In the genomic region with DNA sequence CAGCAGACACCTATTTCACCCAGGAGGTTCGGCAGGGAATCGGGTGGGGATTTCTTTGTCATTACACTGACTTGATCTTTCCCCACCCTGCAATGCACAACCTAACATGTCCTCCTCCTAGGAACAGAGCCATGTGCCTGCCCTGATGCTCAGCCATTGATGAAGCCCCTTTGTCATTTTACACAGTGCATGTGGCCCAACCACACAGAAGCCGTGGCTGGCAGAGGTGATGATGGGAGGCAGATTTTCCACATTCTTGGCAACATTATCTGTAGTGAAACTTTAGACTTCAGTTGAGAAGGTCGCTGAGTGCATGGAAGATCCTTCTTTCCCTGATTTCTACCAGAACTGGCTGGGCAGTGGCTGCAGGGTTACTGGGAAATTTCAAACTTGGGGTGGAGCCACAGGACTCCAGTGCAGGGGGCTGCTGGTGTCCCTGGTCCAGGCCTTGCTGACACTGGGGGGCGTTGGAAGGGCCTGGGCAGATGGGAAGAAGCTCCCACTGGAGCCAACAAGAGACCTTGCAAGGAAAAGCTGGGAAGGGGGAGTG, we compare ENCODE assay signal across 14 cellular contexts. TPM values are rescaled to one million over a fixed set of nuclear protein-coding genes. Genes with fewer than 3 reads are reported as not detected.
DNase-seq lines count a peak whose midpoint lies in the region; ATAC-seq and TF ChIP-seq lines count a peak whose summit lies in the region.
"Had no signal": no experiment of that assay in that cellular context is flagged by ENCODE, and none has a peak within 500 bp of the region (broad histone marks: within the 10 kb centered on the region; RNA-seq: fewer than 3 reads in every experiment).

No MANE protein-coding gene starts in this region.

- no peaks in the 10 kb centered on the region for H3K36me3 ChIP-seq in esophagus muscularis mucosa

- DNase-seq in activated CD8-positive, alpha-beta T cell treated with anti-CD3 and anti-CD28 coated beads, Interleukin-2, amount 10 ng/mL, durations not matched to agents 7 days and 5 days = no peak
- DNase-seq in activated CD8-positive, alpha-beta T cell treated with anti-CD3 and anti-CD28 coated beads for 36 hours = no peak
- peak; percentile 74 for DNase-seq in esophagus muscularis mucosa (ENCODE audit: extremely low spot score)
- DNase-seq in mesothelial cell of epicardium (ENCODE audit: low spot score in 2 of 2, unreplicated experiment in 2 of 2) = no peak
- DNase-seq in stimulated activated naive B cell treated with anti-CD40 and anti-IgM and Interleukin-4, amounts not matched to agents 10 μg/mL and 1 μg/mL and 100 μg/mL, for 72 hours = no peak
- DNase-seq in DMS53 (lab: John Stamatoyannopoulos, UW) = no peak
- no peak for DNase-seq in T-cell
- DNase-seq: Caco-2; CD8-positive, alpha-beta memory T cell had no signal

- peaks cover 74% of the 10 kb centered on the region for H3K4me1 Mint-ChIP-seq in activated CD8-positive, alpha-beta T cell treated with anti-CD3 and anti-CD28 coated beads, Interleukin-2, amount 10 ng/mL, durations not matched to agents 7 days and 5 days (ENCODE audit: low read depth)
- peaks cover 45% of the 10 kb centered on the region for H3K4me1 Mint-ChIP-seq in activated CD8-positive, alpha-beta T cell treated with anti-CD3 and anti-CD28 coated beads for 36 hours (ENCODE audit: low read depth)
- peaks cover 11% of the 10 kb centered on the region for H3K4me1 Mint-ChIP-seq in mesothelial cell of epicardium
- peaks cover 18 to 26% of the 10 kb centered on the region in 2 donors for H3K4me1 Mint-ChIP-seq in stimulated activated naive B cell treated with anti-CD40 and anti-IgM and Interleukin-4, amounts not matched to agents 10 μg/mL and 1 μg/mL and 100 μg/mL, for 72 hours
- H3K4me1 Mint-ChIP-seq in T-cell = peaks cover 57 to 67% (median 63%) of the 10 kb centered on the region in 3 donors

- H3K4me3 Mint-ChIP-seq in activated CD8-positive, alpha-beta T cell treated with anti-CD3 and anti-CD28 coated beads, Interleukin-2, amount 10 ng/mL, durations not matched to agents 7 days and 5 days = no peak overlapping the region
- H3K4me3 Mint-ChIP-seq in activated CD8-positive, alpha-beta T cell treated with anti-CD3 and anti-CD28 coated beads for 36 hours = no peak overlapping the region
- H3K4me3 Mint-ChIP-seq in mesothelial cell of epicardium = no peak overlapping the region
- no peak overlapping the region for H3K4me3 Mint-ChIP-seq in stimulated activated naive B cell treated with anti-CD40 and anti-IgM and Interleukin-4, amounts not matched to agents 10 μg/mL and 1 μg/mL and 100 μg/mL, for 72 hours
- no peak overlapping the region for H3K4me3 Mint-ChIP-seq in T-cell
- H3K4me3 Mint-ChIP-seq: CD14-positive monocyte; CD8-positive, alpha-beta memory T cell had no signal

- H3K27me3 Mint-ChIP-seq in activated CD8-positive, alpha-beta T cell treated with anti-CD3 and anti-CD28 coated beads, Interleukin-2, amount 10 ng/mL, durations not matched to agents 7 days and 5 days (ENCODE audit: low read depth) = no peaks in the 10 kb centered on the region
- peaks cover 3% of the 10 kb centered on the region for H3K27me3 Mint-ChIP-seq in activated CD8-positive, alpha-beta T cell treated with anti-CD3 and anti-CD28 coated beads for 36 hours
- H3K27me3 Mint-ChIP-seq in mesothelial cell of epicardium (ENCODE audit: low read depth) (peaks cover 36% of the 10 kb centered on the region), T-cell (peaks cover 0 to under 1% of the 10 kb centered on the region in 2 donors)
- peaks cover 3 to 5% of the 10 kb centered on the region in 2 donors for H3K27me3 Mint-ChIP-seq in stimulated activated naive B cell treated with anti-CD40 and anti-IgM and Interleukin-4, amounts not matched to agents 10 μg/mL and 1 μg/mL and 100 μg/mL, for 72 hours

- no peaks in the 10 kb centered on the region for H3K9me3 ChIP-seq in esophagus muscularis mucosa
- H3K9me3 ChIP-seq: Caco-2 had no signal

- no peak overlapping the region for H3K4me3 ChIP-seq in esophagus muscularis mucosa

- no peak for ATAC-seq in activated CD8-positive, alpha-beta T cell treated with anti-CD3 and anti-CD28 coated beads, Interleukin-2, amount 10 ng/mL, durations not matched to agents 7 days and 5 days
- ATAC-seq in activated CD8-positive, alpha-beta T cell treated with anti-CD3 and anti-CD28 coated beads for 36 hours = no peak
- no peak for ATAC-seq in stimulated activated naive B cell treated with anti-CD40 and anti-IgM and Interleukin-4, amounts not matched to agents 10 μg/mL and 1 μg/mL and 100 μg/mL, for 72 hours (replicated peaks)
- ATAC-seq in HG03025 (IDR thresholded peaks at IDR 0.05; ENCODE audit: low FRiP score, unreplicated experiment) = no peak
- ATAC-seq in T-cell (replicated peaks in 1 of 4) = no peak
- ATAC-seq: HCT116 had no signal

- intact Hi-C loops in activated CD8-positive, alpha-beta T cell treated with anti-CD3 and anti-CD28 coated beads for 36 hours (cut with micrococcal nuclease) = loop anchor here (5.0 kb wide), 1 partner anchor 78 kb away; no protein-coding TSS in a partner anchor
- intact Hi-C loops in esophagus muscularis mucosa (cut with DNase I) = loop anchor here (10.0 kb wide), 1 partner anchor 506 kb away; the partner anchor contains the start of gene POP5

- TF ChIP-seq CTCF in activated CD8-positive, alpha-beta T cell treated with anti-CD3 and anti-CD28 coated beads for 36 hours (IDR thresholded peaks at IDR 0.05) = no peak
- no peak for TF ChIP-seq CTCF in esophagus muscularis mucosa (IDR thresholded peaks at IDR 0.05)
- TF ChIP-seq CTCF in mesothelial cell of epicardium (IDR thresholded peaks at IDR 0.05; ENCODE audit: unreplicated experiment) = no peak

- H3K9me3 Mint-ChIP-seq in activated CD8-positive, alpha-beta T cell treated with anti-CD3 and anti-CD28 coated beads, Interleukin-2, amount 10 ng/mL, durations not matched to agents 7 days and 5 days (ENCODE audit: insufficient read depth) = no peaks in the 10 kb centered on the region
- no peaks in the 10 kb centered on the region for H3K9me3 Mint-ChIP-seq in activated CD8-positive, alpha-beta T cell treated with anti-CD3 and anti-CD28 coated beads for 36 hours
- H3K9me3 Mint-ChIP-seq in mesothelial cell of epicardium = no peaks in the 10 kb centered on the region
- H3K9me3 Mint-ChIP-seq in stimulated activated naive B cell treated with anti-CD40 and anti-IgM and Interleukin-4, amounts not matched to agents 10 μg/mL and 1 μg/mL and 100 μg/mL, for 72 hours = no peaks in the 10 kb centered on the region
- H3K9me3 Mint-ChIP-seq in T-cell = no peaks in the 10 kb centered on the region
- H3K9me3 Mint-ChIP-seq: CD8-positive, alpha-beta memory T cell had no signal

- no peak for TF ChIP-seq EP300 in esophagus muscularis mucosa (IDR thresholded peaks at IDR 0.05)

- WGBS in esophagus muscularis mucosa = 73% methylated on average over 5 of the region's 5 CpGs

- CTCF ChIA-PET in activated CD8-positive, alpha-beta T cell treated with anti-CD3 and anti-CD28 coated beads, Interleukin-2, amount 10 ng/mL, durations not matched to agents 7 days and 5 days (lab: Charles Lee) = interaction anchor here (1.0 kb wide), 1 partner anchor 29 kb away, joined by 4 read pairs; no protein-coding TSS in a partner anchor
- CTCF ChIA-PET in activated CD8-positive, alpha-beta T cell treated with anti-CD3 and anti-CD28 coated beads for 36 hours (lab: Charles Lee) = interaction anchor here (0.8 kb wide), 1 partner anchor 29 kb away, joined by 4 read pairs; no protein-coding TSS in a partner anchor
- CTCF ChIA-PET in T-cell (lab: Charles Lee) = no interaction called here

- H3K27ac ChIP-seq in esophagus muscularis mucosa (replicated peaks in 1 of 4) = no peak overlapping the region
- H3K27ac ChIP-seq: 22Rv1 had no signal

- peaks cover 0 to 18% (median under 1%) of the 10 kb centered on the region in 4 donors for H3K27me3 ChIP-seq in esophagus muscularis mucosa

- peaks cover 13% of the 10 kb centered on the region for H3K36me3 Mint-ChIP-seq in activated CD8-positive, alpha-beta T cell treated with anti-CD3 and anti-CD28 coated beads, Interleukin-2, amount 10 ng/mL, durations not matched to agents 7 days and 5 days (ENCODE audit: low read depth)
- no peaks in the 10 kb centered on the region for H3K36me3 Mint-ChIP-seq in activated CD8-positive, alpha-beta T cell treated with anti-CD3 and anti-CD28 coated beads for 36 hours (ENCODE audit: low read depth)
- H3K36me3 Mint-ChIP-seq in mesothelial cell of epicardium (no peaks in the 10 kb centered on the region), T-cell (no peaks in the 10 kb centered on the region)
- no peaks in the 10 kb centered on the region for H3K36me3 Mint-ChIP-seq in stimulated activated naive B cell treated with anti-CD40 and anti-IgM and Interleukin-4, amounts not matched to agents 10 μg/mL and 1 μg/mL and 100 μg/mL, for 72 hours
- H3K36me3 Mint-ChIP-seq: CD14-positive monocyte; CD8-positive, alpha-beta memory T cell had no signal

- H3K27ac Mint-ChIP-seq in activated CD8-positive, alpha-beta T cell treated with anti-CD3 and anti-CD28 coated beads, Interleukin-2, amount 10 ng/mL, durations not matched to agents 7 days and 5 days = peak overlapping the region; percentile 27
- H3K27ac Mint-ChIP-seq in activated CD8-positive, alpha-beta T cell treated with anti-CD3 and anti-CD28 coated beads for 36 hours = no peak overlapping the region
- H3K27ac Mint-ChIP-seq in mesothelial cell of epicardium (peak overlapping the region; percentile 14), T-cell (no peak overlapping the region)
- peak overlapping the region; percentile 37 for H3K27ac Mint-ChIP-seq in stimulated activated naive B cell treated with anti-CD40 and anti-IgM and Interleukin-4, amounts not matched to agents 10 μg/mL and 1 μg/mL and 100 μg/mL, for 72 hours
- H3K27ac Mint-ChIP-seq: CD14-positive monocyte had no signal

- TF ChIP-seq POLR2A in esophagus muscularis mucosa (IDR thresholded peaks at IDR 0.05; ENCODE audit: low read depth) = no peak

- POLR2A ChIA-PET in activated CD8-positive, alpha-beta T cell treated with anti-CD3 and anti-CD28 coated beads, Interleukin-2, amount 10 ng/mL, durations not matched to agents 7 days and 5 days (lab: Charles Lee) = no interaction called here
- POLR2A ChIA-PET in activated CD8-positive, alpha-beta T cell treated with anti-CD3 and anti-CD28 coated beads for 36 hours (lab: Charles Lee) = interaction anchor here (0.7 kb wide), 1 partner anchor 38 kb away, joined by 3 read pairs; no protein-coding TSS in a partner anchor
- POLR2A ChIA-PET in T-cell (lab: Charles Lee) = no interaction called here

- peaks cover 0 to 6% (median 4%) of the 10 kb centered on the region in 4 donors for H3K4me1 ChIP-seq in esophagus muscularis mucosa

RNA-seq across cellular contexts. Expression of gene P2RX7, which starts 42.0 kb away (rescaled TPM):
- 1 to 10 TPM; 8.9 to 9.7 TPM for total RNA-seq in activated CD8-positive, alpha-beta T cell treated with anti-CD3 and anti-CD28 coated beads, Interleukin-2, amount 10 ng/mL, durations not matched to agents 7 days and 5 days
- 1 to 10 TPM; 3.6 to 4.7 TPM for total RNA-seq in activated CD8-positive, alpha-beta T cell treated with anti-CD3 and anti-CD28 coated beads for 36 hours
- total RNA-seq in esophagus muscularis mucosa = 1 to 10 TPM; 1.5 to 4.3 (median 2.7) TPM
- total RNA-seq in mesothelial cell of epicardium = 0.40 to 0.75 TPM (median 0.50 TPM) in 3 replicates
- 10 to 100 TPM in 1 of 5 donors, 1 to 10 TPM in 4; 4.6 to 11.0 (median 6.9) TPM for total RNA-seq in T-cell
- total RNA-seq: Caco-2, HT1080 had no signal

RNA-seq across cellular contexts. Expression of gene OASL, which starts 51.6 kb away (rescaled TPM):
- total RNA-seq in activated CD8-positive, alpha-beta T cell treated with anti-CD3 and anti-CD28 coated beads, Interleukin-2, amount 10 ng/mL, durations not matched to agents 7 days and 5 days = 10 to 100 TPM; 29.2 to 33.5 TPM
- total RNA-seq in activated CD8-positive, alpha-beta T cell treated with anti-CD3 and anti-CD28 coated beads for 36 hours = 10 to 100 TPM; 11.1 to 11.4 TPM
- total RNA-seq in esophagus muscularis mucosa (under 1 TPM; 0.26 to 0.75 (median 0.46) TPM), mesothelial cell of epicardium (0.11 TPM in 1 of 3 replicates, not detected in the others), T-cell (10 to 100 TPM in 2 of 5 donors, 1 to 10 TPM in 3; 6.0 to 17.6 (median 8.9) TPM)

Comparison
In these comparisons a context has a peak if more than half of its experiments do, and no peak if none do; other contexts are left out.
1. H3K27ac Mint-ChIP-seq: peak in activated CD8-positive, alpha-beta T cell treated with anti-CD3 and anti-CD28 coated beads, Interleukin-2, amount 10 ng/mL, durations not matched to agents 7 days and 5 days (single experiment), mesothelial cell of epicardium (single experiment) and stimulated activated naive B cell treated with anti-CD40 and anti-IgM and Interleukin-4, amounts not matched to agents 10 μg/mL and 1 μg/mL and 100 μg/mL, for 72 hours (single experiment); none in activated CD8-positive, alpha-beta T cell treated with anti-CD3 and anti-CD28 coated beads for 36 hours (single experiment) and T-cell (0 of 2).
2. CTCF ChIA-PET loops: an anchor here in activated CD8-positive, alpha-beta T cell treated with anti-CD3 and anti-CD28 coated beads, Interleukin-2, amount 10 ng/mL, durations not matched to agents 7 days and 5 days (1.0 kb wide) and activated CD8-positive, alpha-beta T cell treated with anti-CD3 and anti-CD28 coated beads for 36 hours (0.8 kb wide); none called in T-cell.